Comparison of ENCODE assay signal across 1 cellular context in the genomic region with DNA sequence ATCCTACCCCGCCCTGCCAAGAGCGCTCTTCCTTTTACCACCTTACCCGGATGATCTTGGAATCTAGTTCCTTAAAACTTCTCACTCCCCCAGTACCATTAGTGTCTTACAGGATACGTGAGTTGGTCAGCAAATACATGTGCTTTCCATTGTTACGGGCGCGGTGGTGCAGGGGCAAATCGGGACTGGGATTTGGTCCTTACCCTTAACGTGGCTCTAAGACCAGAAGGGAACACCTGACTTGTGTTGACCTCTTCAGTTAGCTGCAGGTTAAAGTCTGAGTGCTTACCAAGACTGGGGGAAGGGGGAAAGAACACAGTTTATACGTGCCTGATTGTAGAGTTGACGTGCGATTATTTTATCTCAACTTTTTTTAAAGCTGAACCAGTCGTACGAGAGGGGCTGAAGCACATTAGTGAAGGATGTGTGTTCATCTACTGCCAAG.
TF ChIP-seq lines count a peak whose summit lies in the region.

No MANE protein-coding gene starts in this region.

TF ChIP-seq in K562, 482 proteins besides CTCF, POLR2A, EP300 and RAD21:
- TF ChIP-seq NKRF (IDR thresholded peaks at IDR 0.05; ENCODE audit: borderline replicate concordance) (0 out of 2 replicates have a peak, but pooled peaks have one; percentile 3), MEF2A (IDR thresholded peaks at IDR 0.05; ENCODE audit: control insufficient read depth, low read depth, low read length) (no peak), PHF21A (IDR thresholded peaks at IDR 0.05; ENCODE audit: borderline replicate concordance, low read depth) (peak; percentile 82; the same call in 1 of the 2 replicates), POLR2AphosphoS2 (IDR thresholded peaks at IDR 0.05; ENCODE audit: low read length) (0 out of 2 replicates have a peak, but pooled peaks have one; percentile 34), CHD1 (IDR thresholded peaks at IDR 0.05; ENCODE audit: low read length) (peak; percentile 1), FOXK2 (conservative IDR thresholded peaks at IDR 0.05 in 1 of 2, IDR thresholded peaks at IDR 0.05 in 1 of 2; ENCODE audit: low read depth in 2 of 2) (0 out of 4 replicates have a peak, but pooled peaks of 1 of the 2 experiments have one; percentile 41), CREBBP (IDR thresholded peaks at IDR 0.05; ENCODE audit: low read depth, low read length) (no peak), PRDM10 (IDR thresholded peaks at IDR 0.05; ENCODE audit: partially characterized antibody) (peak; percentile 96), KDM1A (IDR thresholded peaks at IDR 0.05) (0 out of 4 replicates have a peak, but pooled peaks of 1 of the 2 experiments have one; percentile 25), HMGXB4 (CRISPR knock-in tag; IDR thresholded peaks at IDR 0.05) (no peak), ZNF551 (CRISPR knock-in tag; IDR thresholded peaks at IDR 0.05) (0 out of 2 replicates have a peak, but pooled peaks have one; percentile 22), HMBOX1 (IDR thresholded peaks at IDR 0.05) (peak; percentile 81)
- TF ChIP-seq, protein P1, sequence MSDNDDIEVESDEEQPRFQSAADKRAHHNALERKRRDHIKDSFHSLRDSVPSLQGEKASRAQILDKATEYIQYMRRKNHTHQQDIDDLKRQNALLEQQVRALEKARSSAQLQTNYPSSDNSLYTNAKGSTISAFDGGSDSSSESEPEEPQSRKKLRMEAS (CRISPR knock-in tag; IDR thresholded peaks at IDR 0.05): 0 out of 2 replicates have a peak, but pooled peaks have one; percentile 9
- TF ChIP-seq, protein P2, sequence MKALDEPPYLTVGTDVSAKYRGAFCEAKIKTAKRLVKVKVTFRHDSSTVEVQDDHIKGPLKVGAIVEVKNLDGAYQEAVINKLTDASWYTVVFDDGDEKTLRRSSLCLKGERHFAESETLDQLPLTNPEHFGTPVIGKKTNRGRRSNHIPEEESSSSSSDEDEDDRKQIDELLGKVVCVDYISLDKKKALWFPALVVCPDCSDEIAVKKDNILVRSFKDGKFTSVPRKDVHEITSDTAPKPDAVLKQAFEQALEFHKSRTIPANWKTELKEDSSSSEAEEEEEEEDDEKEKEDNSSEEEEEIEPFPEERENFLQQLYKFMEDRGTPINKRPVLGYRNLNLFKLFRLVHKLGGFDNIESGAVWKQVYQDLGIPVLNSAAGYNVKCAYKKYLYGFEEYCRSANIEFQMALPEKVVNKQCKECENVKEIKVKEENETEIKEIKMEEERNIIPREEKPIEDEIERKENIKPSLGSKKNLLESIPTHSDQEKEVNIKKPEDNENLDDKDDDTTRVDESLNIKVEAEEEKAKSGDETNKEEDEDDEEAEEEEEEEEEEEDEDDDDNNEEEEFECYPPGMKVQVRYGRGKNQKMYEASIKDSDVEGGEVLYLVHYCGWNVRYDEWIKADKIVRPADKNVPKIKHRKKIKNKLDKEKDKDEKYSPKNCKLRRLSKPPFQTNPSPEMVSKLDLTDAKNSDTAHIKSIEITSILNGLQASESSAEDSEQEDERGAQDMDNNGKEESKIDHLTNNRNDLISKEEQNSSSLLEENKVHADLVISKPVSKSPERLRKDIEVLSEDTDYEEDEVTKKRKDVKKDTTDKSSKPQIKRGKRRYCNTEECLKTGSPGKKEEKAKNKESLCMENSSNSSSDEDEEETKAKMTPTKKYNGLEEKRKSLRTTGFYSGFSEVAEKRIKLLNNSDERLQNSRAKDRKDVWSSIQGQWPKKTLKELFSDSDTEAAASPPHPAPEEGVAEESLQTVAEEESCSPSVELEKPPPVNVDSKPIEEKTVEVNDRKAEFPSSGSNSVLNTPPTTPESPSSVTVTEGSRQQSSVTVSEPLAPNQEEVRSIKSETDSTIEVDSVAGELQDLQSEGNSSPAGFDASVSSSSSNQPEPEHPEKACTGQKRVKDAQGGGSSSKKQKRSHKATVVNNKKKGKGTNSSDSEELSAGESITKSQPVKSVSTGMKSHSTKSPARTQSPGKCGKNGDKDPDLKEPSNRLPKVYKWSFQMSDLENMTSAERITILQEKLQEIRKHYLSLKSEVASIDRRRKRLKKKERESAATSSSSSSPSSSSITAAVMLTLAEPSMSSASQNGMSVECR (CRISPR knock-in tag; IDR thresholded peaks at IDR 0.05): peak; percentile 12
TF ChIP-seq in K562: peak in this region for 11.
